In the genomic region with DNA sequence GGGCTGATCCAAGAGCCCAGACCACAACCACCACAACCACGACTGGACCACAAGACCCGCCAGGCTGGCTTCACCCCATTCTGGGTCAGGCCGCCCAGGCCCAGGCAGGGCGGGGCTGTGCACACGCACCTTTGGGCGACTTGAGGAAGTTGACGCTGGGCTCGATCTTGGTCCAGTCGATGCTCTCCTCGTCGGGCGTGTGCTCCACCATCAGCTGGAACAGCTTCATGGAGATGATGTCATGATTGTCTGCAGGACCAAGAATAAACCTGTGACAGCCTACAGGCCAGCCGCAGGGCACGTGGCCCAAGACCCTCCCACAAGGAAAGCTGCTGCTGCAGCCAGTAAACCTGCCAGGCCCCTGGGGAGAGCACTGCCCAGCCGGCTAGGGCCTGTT, we compare ENCODE assay signal across 14 cellular contexts. TPM values are rescaled to one million over a fixed set of nuclear protein-coding genes. Genes with fewer than 3 reads are reported as not detected.
DNase-seq lines count a peak whose midpoint lies in the region; ATAC-seq and TF ChIP-seq lines count a peak whose summit lies in the region.
"Had no signal": no experiment of that assay in that cellular context is flagged by ENCODE, and none has a peak within 500 bp of the region (broad histone marks: within the 10 kb centered on the region; RNA-seq: fewer than 3 reads in every experiment).

No MANE protein-coding gene starts in this region.

- no peaks in the 10 kb centered on the region for H3K9me3 ChIP-seq in BLaER1
- no peaks in the 10 kb centered on the region for H3K9me3 ChIP-seq in lower lobe of right lung
- H3K9me3 ChIP-seq: HAP-1 had no signal

- peaks cover 53% of the 10 kb centered on the region for H3K36me3 Mint-ChIP-seq in WTC11
- H3K36me3 Mint-ChIP-seq in stimulated activated effector memory CD8-positive, alpha-beta T cell treated with anti-CD3 and anti-CD28 coated beads, Interleukin-12 subunit alpha, Interleukin-12 subunit beta, amount 100 ng/mL, for 72 hours: peaks cover 83% of the 10 kb centered on the region
- peaks cover 37% of the 10 kb centered on the region for H3K36me3 Mint-ChIP-seq in progenitor cell of endocrine pancreas (ENCODE audit: insufficient read depth)

- H3K27ac Mint-ChIP-seq in WTC11: peak overlapping the region; percentile 87
- H3K27ac Mint-ChIP-seq in stimulated activated effector memory CD8-positive, alpha-beta T cell treated with anti-CD3 and anti-CD28 coated beads, Interleukin-12 subunit alpha, Interleukin-12 subunit beta, amount 100 ng/mL, for 72 hours: peak overlapping the region; percentile 82
- H3K27ac Mint-ChIP-seq in progenitor cell of endocrine pancreas: no peak overlapping the region

- intact Hi-C loops in lower lobe of right lung (cut with DNase I): no loop called here

- CTCF ChIA-PET in WTC11 (lab: Charles Lee): interaction anchor here (0.6 to 1.6 kb wide), 2 partner anchors 10 to 36 kb away, joined by 6 to 8 read pairs; no protein-coding TSS in a partner anchor

- TF ChIP-seq CTCF in WTC11 (IDR thresholded peaks at IDR 0.05) (no peak), lower lobe of right lung (IDR thresholded peaks at IDR 0.05) (no peak), progenitor cell of endocrine pancreas (IDR thresholded peaks at IDR 0.05; ENCODE audit: unreplicated experiment) (no peak)

- H3K27ac ChIP-seq in BLaER1 (peak overlapping the region; percentile 96), lower lobe of right lung (no peak overlapping the region)

- H3K4me3 Mint-ChIP-seq in WTC11 (no peak overlapping the region), progenitor cell of endocrine pancreas (ENCODE audit: low read depth) (no peak overlapping the region)
- no peak overlapping the region for H3K4me3 Mint-ChIP-seq in stimulated activated effector memory CD8-positive, alpha-beta T cell treated with anti-CD3 and anti-CD28 coated beads, Interleukin-12 subunit alpha, Interleukin-12 subunit beta, amount 100 ng/mL, for 72 hours

- H3K4me1 Mint-ChIP-seq in WTC11 (peaks cover 29% of the 10 kb centered on the region), progenitor cell of endocrine pancreas (ENCODE audit: low read depth) (peaks cover 2% of the 10 kb centered on the region)
- peaks cover 50% of the 10 kb centered on the region for H3K4me1 Mint-ChIP-seq in stimulated activated effector memory CD8-positive, alpha-beta T cell treated with anti-CD3 and anti-CD28 coated beads, Interleukin-12 subunit alpha, Interleukin-12 subunit beta, amount 100 ng/mL, for 72 hours

- POLR2A ChIA-PET in WTC11 (lab: Charles Lee): no interaction called here

- peak overlapping the region; percentile 80 for H3K9ac ChIP-seq in BLaER1

- H3K27me3 ChIP-seq in BLaER1 (no peaks in the 10 kb centered on the region), lower lobe of right lung (ENCODE audit: low read depth) (no peaks in the 10 kb centered on the region)

- peak overlapping the region; percentile 96 for H3K4me2 ChIP-seq in BLaER1

- H3K4me1 ChIP-seq in BLaER1: peaks cover 100% of the 10 kb centered on the region
- H3K4me1 ChIP-seq in lower lobe of right lung: no peaks in the 10 kb centered on the region
- H3K4me1 ChIP-seq: HAP-1 had no signal

- no peaks in the 10 kb centered on the region for H3K9me3 Mint-ChIP-seq in WTC11
- no peaks in the 10 kb centered on the region for H3K9me3 Mint-ChIP-seq in stimulated activated effector memory CD8-positive, alpha-beta T cell treated with anti-CD3 and anti-CD28 coated beads, Interleukin-12 subunit alpha, Interleukin-12 subunit beta, amount 100 ng/mL, for 72 hours
- no peaks in the 10 kb centered on the region for H3K9me3 Mint-ChIP-seq in progenitor cell of endocrine pancreas (ENCODE audit: low read depth)

- ATAC-seq in WTC11 (no peak), lower lobe of right lung (no peak), GM19023 (IDR thresholded peaks at IDR 0.05; ENCODE audit: unreplicated experiment) (no peak)
- no peak for ATAC-seq in stimulated activated effector memory CD8-positive, alpha-beta T cell treated with anti-CD3 and anti-CD28 coated beads, Interleukin-12 subunit alpha, Interleukin-12 subunit beta, amount 100 ng/mL, for 72 hours
- ATAC-seq: Panc1 had no signal

- no peak for DNase-seq in WTC11 (ENCODE audit: low spot score)
- peak; percentile 19 for DNase-seq in lower lobe of right lung
- DNase-seq in stimulated activated effector memory CD8-positive, alpha-beta T cell treated with anti-CD3 and anti-CD28 coated beads, Interleukin-12 subunit alpha, Interleukin-12 subunit beta, amount 100 ng/mL, for 72 hours (ENCODE audit: low spot score in 2 of 2): no peak
- DNase-seq in midbrain (lab: John Stamatoyannopoulos, UW): no peak
- no peak for DNase-seq in progenitor cell of endocrine pancreas (ENCODE audit: low spot score, unreplicated experiment)
- DNase-seq: GDM1, KBM-7, NCI-H1105 treated with DMSO at 0.1 percent for 48 hours, NCI-H1694, NCI-H2081 treated with DMSO at 0.1 percent for 48 hours had no signal

- H3K4me3 ChIP-seq in BLaER1 (peak overlapping the region; percentile 58), lower lobe of right lung (no peak overlapping the region)
- H3K4me3 ChIP-seq: HAP-1 had no signal

- H3K36me3 ChIP-seq in BLaER1: peaks cover 63% of the 10 kb centered on the region
- peaks cover 98% of the 10 kb centered on the region for H3K36me3 ChIP-seq in lower lobe of right lung

- peaks cover 26% of the 10 kb centered on the region for H4K20me1 ChIP-seq in BLaER1

- H3K27me3 Mint-ChIP-seq in WTC11 (ENCODE audit: low read depth) (no peaks in the 10 kb centered on the region), progenitor cell of endocrine pancreas (no peaks in the 10 kb centered on the region)

TF ChIP-seq in WTC11, 78 proteins besides CTCF, POLR2A, EP300 and RAD21 (continues in another document):
- TF ChIP-seq, protein P1, sequence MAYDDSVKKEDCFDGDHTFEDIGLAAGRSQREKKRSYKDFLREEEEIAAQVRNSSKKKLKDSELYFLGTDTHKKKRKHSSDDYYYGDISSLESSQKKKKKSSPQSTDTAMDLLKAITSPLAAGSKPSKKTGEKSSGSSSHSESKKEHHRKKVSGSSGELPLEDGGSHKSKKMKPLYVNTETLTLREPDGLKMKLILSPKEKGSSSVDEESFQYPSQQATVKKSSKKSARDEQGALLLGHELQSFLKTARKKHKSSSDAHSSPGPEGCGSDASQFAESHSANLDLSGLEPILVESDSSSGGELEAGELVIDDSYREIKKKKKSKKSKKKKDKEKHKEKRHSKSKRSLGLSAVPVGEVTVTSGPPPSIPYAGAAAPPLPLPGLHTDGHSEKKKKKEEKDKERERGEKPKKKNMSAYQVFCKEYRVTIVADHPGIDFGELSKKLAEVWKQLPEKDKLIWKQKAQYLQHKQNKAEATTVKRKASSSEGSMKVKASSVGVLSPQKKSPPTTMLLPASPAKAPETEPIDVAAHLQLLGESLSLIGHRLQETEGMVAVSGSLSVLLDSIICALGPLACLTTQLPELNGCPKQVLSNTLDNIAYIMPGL (CRISPR knock-in tag; IDR thresholded peaks at IDR 0.05): no peak
- TF ChIP-seq ZNF263 (CRISPR knock-in tag; IDR thresholded peaks at IDR 0.05; ENCODE audit: low read depth) (no peak), ETV6 (CRISPR knock-in tag; IDR thresholded peaks at IDR 0.05) (no peak), SOX15 (CRISPR knock-in tag; IDR thresholded peaks at IDR 0.05) (no peak), ZNF423 (CRISPR knock-in tag; IDR thresholded peaks at IDR 0.05) (no peak), NR3C1 (CRISPR knock-in tag; conservative IDR thresholded peaks at IDR 0.05; ENCODE audit: low read depth) (no peak)
- TF ChIP-seq, protein P2, sequence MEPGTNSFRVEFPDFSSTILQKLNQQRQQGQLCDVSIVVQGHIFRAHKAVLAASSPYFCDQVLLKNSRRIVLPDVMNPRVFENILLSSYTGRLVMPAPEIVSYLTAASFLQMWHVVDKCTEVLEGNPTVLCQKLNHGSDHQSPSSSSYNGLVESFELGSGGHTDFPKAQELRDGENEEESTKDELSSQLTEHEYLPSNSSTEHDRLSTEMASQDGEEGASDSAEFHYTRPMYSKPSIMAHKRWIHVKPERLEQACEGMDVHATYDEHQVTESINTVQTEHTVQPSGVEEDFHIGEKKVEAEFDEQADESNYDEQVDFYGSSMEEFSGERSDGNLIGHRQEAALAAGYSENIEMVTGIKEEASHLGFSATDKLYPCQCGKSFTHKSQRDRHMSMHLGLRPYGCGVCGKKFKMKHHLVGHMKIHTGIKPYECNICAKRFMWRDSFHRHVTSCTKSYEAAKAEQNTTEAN (CRISPR knock-in tag; IDR thresholded peaks at IDR 0.05): no peak
- TF ChIP-seq, protein P3, sequence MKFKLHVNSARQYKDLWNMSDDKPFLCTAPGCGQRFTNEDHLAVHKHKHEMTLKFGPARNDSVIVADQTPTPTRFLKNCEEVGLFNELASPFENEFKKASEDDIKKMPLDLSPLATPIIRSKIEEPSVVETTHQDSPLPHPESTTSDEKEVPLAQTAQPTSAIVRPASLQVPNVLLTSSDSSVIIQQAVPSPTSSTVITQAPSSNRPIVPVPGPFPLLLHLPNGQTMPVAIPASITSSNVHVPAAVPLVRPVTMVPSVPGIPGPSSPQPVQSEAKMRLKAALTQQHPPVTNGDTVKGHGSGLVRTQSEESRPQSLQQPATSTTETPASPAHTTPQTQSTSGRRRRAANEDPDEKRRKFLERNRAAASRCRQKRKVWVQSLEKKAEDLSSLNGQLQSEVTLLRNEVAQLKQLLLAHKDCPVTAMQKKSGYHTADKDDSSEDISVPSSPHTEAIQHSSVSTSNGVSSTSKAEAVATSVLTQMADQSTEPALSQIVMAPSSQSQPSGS (CRISPR knock-in tag; IDR thresholded peaks at IDR 0.05; ENCODE audit: borderline replicate concordance, low read depth): no peak

RNA-seq across cellular contexts. Expression of a gene that starts 17.3 kb away (rescaled TPM):
- total RNA-seq in WTC11 (2021) (141 to 162 TPM (median 147 TPM) in 3 replicates), lower lobe of right lung (108 TPM), progenitor cell of endocrine pancreas (106 and 111 TPM in 2 replicates)

RNA-seq across cellular contexts. Expression of a gene that starts 22.5 kb away (rescaled TPM):
- 16.9 to 25.7 TPM (median 18.8 TPM) in 3 replicates for total RNA-seq in WTC11 (2021)
- total RNA-seq in lower lobe of right lung: 10.8 TPM
- total RNA-seq in progenitor cell of endocrine pancreas: 20.1 and 20.6 TPM in 2 replicates

RNA-seq across cellular contexts. Expression of a gene that starts 23.6 kb away (rescaled TPM):
- total RNA-seq in WTC11 (2021): 60.4 to 74.6 TPM (median 64.6 TPM) in 3 replicates
- total RNA-seq in lower lobe of right lung: 16.2 TPM
- total RNA-seq in progenitor cell of endocrine pancreas: 13.0 and 15.0 TPM in 2 replicates

RNA-seq across cellular contexts. Expression of a gene that starts 30.6 kb away (rescaled TPM):
- total RNA-seq in WTC11 (2021) (235 to 273 TPM (median 245 TPM) in 3 replicates), lower lobe of right lung (101 TPM), progenitor cell of endocrine pancreas (94.0 and 114 TPM in 2 replicates)

RNA-seq across cellular contexts. Expression of a gene that starts 30.6 kb away (rescaled TPM):
- total RNA-seq in WTC11 (2021) (37.0 to 40.2 TPM (median 38.0 TPM) in 3 replicates), lower lobe of right lung (41.6 TPM), progenitor cell of endocrine pancreas (26.9 and 30.0 TPM in 2 replicates)
